ENCODE assay signal across 9 cellular contexts in the genomic region with DNA sequence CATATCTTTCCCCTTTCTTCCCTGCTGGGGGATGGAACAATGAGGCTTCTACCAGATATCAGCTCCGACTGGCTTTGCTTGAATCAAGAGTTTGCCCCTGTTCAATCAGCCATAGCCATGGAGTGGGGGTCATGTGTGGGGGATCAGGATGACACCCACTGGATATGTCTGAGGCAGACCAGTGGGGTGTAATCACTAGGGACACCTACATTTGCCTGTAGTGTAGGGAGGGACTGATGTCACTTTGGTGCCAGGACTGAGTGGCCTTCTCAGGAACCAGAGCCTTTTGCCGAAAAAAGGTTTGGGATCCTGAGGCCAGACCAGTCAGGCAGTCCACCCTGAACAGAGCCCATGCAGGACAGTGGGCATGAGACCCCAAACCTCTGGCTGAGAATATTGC. TPM values are rescaled to one million over a fixed set of nuclear protein-coding genes. Genes with fewer than 3 reads are reported as not detected.
A peak's percentile ranks its signal among the peaks of the same experiment; 100 is the strongest.
DNase-seq lines count a peak whose midpoint lies in the region; ATAC-seq and TF ChIP-seq lines count a peak whose summit lies in the region.
"Had no signal": no experiment of that assay in that cellular context is flagged by ENCODE, and none has a peak within 500 bp of the region (broad histone marks: within the 10 kb centered on the region; RNA-seq: fewer than 3 reads in every experiment).

No MANE protein-coding gene starts in this region.

- no peak for ATAC-seq in activated naive CD4-positive, alpha-beta T cell treated with anti-CD3 and anti-CD28 coated beads, Interleukin-2, amount 50 U/mL, for 72 hours
- ATAC-seq in GM21381 (IDR thresholded peaks at IDR 0.05; ENCODE audit: unreplicated experiment) (no peak), HG03135 (IDR thresholded peaks at IDR 0.05; ENCODE audit: unreplicated experiment) (no peak)

- H3K27ac Mint-ChIP-seq in activated CD4-positive, alpha-beta T cell treated with anti-CD3 and anti-CD28 coated beads, Interleukin-2, amount 10 ng/mL, durations not matched to agents 24 days and 14 days = peak overlapping the region; percentile 41
- peak overlapping the region; percentile 98 to 100 for H3K27ac Mint-ChIP-seq in activated naive CD4-positive, alpha-beta T cell treated with anti-CD3 and anti-CD28 coated beads, Interleukin-2, amount 50 U/mL, for 72 hours

- TF ChIP-seq CTCF in stomach (IDR thresholded peaks at IDR 0.05) = no peak

- no peaks in the 10 kb centered on the region for H3K4me1 ChIP-seq in iPS-20b (ENCODE audit: insufficient read depth, low read length)
- peaks cover 11 to 27% (median 21%) of the 10 kb centered on the region in 4 donors for H3K4me1 ChIP-seq in stomach

- H3K4me3 ChIP-seq in iPS-20b (ENCODE audit: low read length) (peak overlapping the region; percentile 91), stomach (peak overlapping the region; percentile 73 to 94 (median 86))

- H3K27ac ChIP-seq in iPS-20b (ENCODE audit: low read length) (no peak overlapping the region), stomach (peak overlapping the region in 1 of 5 donors; percentile 87)

- 48 to 75% (median 61%) methylated on average over 2 of the region's 2 CpGs for WGBS in stomach, 5 donors

- peaks cover 9% of the 10 kb centered on the region for H3K4me1 Mint-ChIP-seq in activated CD4-positive, alpha-beta T cell treated with anti-CD3 and anti-CD28 coated beads, Interleukin-2, amount 10 ng/mL, durations not matched to agents 24 days and 14 days

- H3K9me3 ChIP-seq in iPS-20b (ENCODE audit: insufficient read depth, low read depth, low read length) (no peaks in the 10 kb centered on the region), stomach (no peaks in the 10 kb centered on the region)

- H3K27me3 ChIP-seq in iPS-20b (ENCODE audit: insufficient read depth, low read length) (no peaks in the 10 kb centered on the region), stomach (no peaks in the 10 kb centered on the region)

- no peak for TF ChIP-seq EP300 in stomach (IDR thresholded peaks at IDR 0.05)

- intact Hi-C loops in activated CD4-positive, alpha-beta T cell treated with anti-CD3 and anti-CD28 coated beads, Interleukin-2, amount 10 ng/mL, durations not matched to agents 24 days and 14 days (cut with micrococcal nuclease) = no loop called here
- intact Hi-C loops in stomach (cut with DNase I; ENCODE audit: low total_unique reads) = no loop called here

- peak overlapping the region; percentile 98 for H3K4me3 Mint-ChIP-seq in activated CD4-positive, alpha-beta T cell treated with anti-CD3 and anti-CD28 coated beads, Interleukin-2, amount 10 ng/mL, durations not matched to agents 24 days and 14 days

- H3K27me3 Mint-ChIP-seq in activated CD4-positive, alpha-beta T cell treated with anti-CD3 and anti-CD28 coated beads, Interleukin-2, amount 10 ng/mL, durations not matched to agents 24 days and 14 days = no peaks in the 10 kb centered on the region

- no peak for TF ChIP-seq POLR2A in stomach (IDR thresholded peaks at IDR 0.05)

- H3K9me3 Mint-ChIP-seq in activated CD4-positive, alpha-beta T cell treated with anti-CD3 and anti-CD28 coated beads, Interleukin-2, amount 10 ng/mL, durations not matched to agents 24 days and 14 days = no peaks in the 10 kb centered on the region
- H3K9me3 Mint-ChIP-seq in activated naive CD4-positive, alpha-beta T cell treated with anti-CD3 and anti-CD28 coated beads, Interleukin-2, amount 50 U/mL, for 72 hours = no peaks in the 10 kb centered on the region

- H3K9ac ChIP-seq in iPS-20b (ENCODE audit: low read depth, low read length) = peak overlapping the region; percentile 92

- peaks cover 22% of the 10 kb centered on the region for H3K36me3 ChIP-seq in iPS-20b (ENCODE audit: insufficient read depth, low read depth, low read length)
- H3K36me3 ChIP-seq in stomach = peaks cover 2 to 24% (median 23%) of the 10 kb centered on the region in 4 donors

- H3K36me3 Mint-ChIP-seq in activated CD4-positive, alpha-beta T cell treated with anti-CD3 and anti-CD28 coated beads, Interleukin-2, amount 10 ng/mL, durations not matched to agents 24 days and 14 days (ENCODE audit: low read depth) = peaks cover 23% of the 10 kb centered on the region
- peaks cover 16 to 28% of the 10 kb centered on the region in 2 donors for H3K36me3 Mint-ChIP-seq in activated naive CD4-positive, alpha-beta T cell treated with anti-CD3 and anti-CD28 coated beads, Interleukin-2, amount 50 U/mL, for 72 hours

- no peak for DNase-seq in activated CD4-positive, alpha-beta T cell treated with anti-CD3 and anti-CD28 coated beads, Interleukin-2, amount 10 ng/mL, durations not matched to agents 24 days and 14 days
- no peak for DNase-seq in activated CD4-positive, alpha-beta T cell treated with anti-CD3 and anti-CD28 coated beads, Interleukin-2, amount 50 U/mL, for 48 hours
- no peak for DNase-seq in activated naive CD4-positive, alpha-beta T cell treated with anti-CD3 and anti-CD28 coated beads, Interleukin-2, amount 50 U/mL, for 72 hours (ENCODE audit: low spot score in 2 of 2)
- DNase-seq in stomach = no peak
- DNase-seq in activated CD8-positive, alpha-beta memory T cell treated with anti-CD3 and anti-CD28 coated beads, Interleukin-2, amount 50 U/mL, for 4 hours = no peak
- DNase-seq: left colon had no signal

RNA-seq across cellular contexts. Expression of a gene that starts 1.0 kb away (rescaled TPM):
- 102 and 103 TPM in 2 replicates for total RNA-seq in activated CD4-positive, alpha-beta T cell treated with anti-CD3 and anti-CD28 coated beads, Interleukin-2, amount 10 ng/mL, durations not matched to agents 24 days and 14 days
- total RNA-seq in activated naive CD4-positive, alpha-beta T cell treated with anti-CD3 and anti-CD28 coated beads, Interleukin-2, amount 50 U/mL, for 72 hours = 10 to 100 TPM; 29.9 to 77.4 TPM
- 10 to 100 TPM; 11.1 to 57.1 (median 36.9) TPM for total RNA-seq in stomach
- polyA plus RNA-seq in stomach = 100 to 1,000 TPM in 1 of 3 donors, 10 to 100 TPM in 2; 58.8 to 105 (median 78.9) TPM

RNA-seq across cellular contexts. Expression of a gene that starts 5.9 kb away (rescaled TPM):
- total RNA-seq in activated CD4-positive, alpha-beta T cell treated with anti-CD3 and anti-CD28 coated beads, Interleukin-2, amount 10 ng/mL, durations not matched to agents 24 days and 14 days = 59.0 and 70.0 TPM in 2 replicates
- 100 to 1,000 TPM in 1 of 2 donors, 10 to 100 TPM in 1; 66.4 to 128 TPM for total RNA-seq in activated naive CD4-positive, alpha-beta T cell treated with anti-CD3 and anti-CD28 coated beads, Interleukin-2, amount 50 U/mL, for 72 hours
- 100 to 1,000 TPM in 1 of 5 donors, 10 to 100 TPM in 3, 1 to 10 TPM in 1; 2.3 to 108 (median 49.1) TPM for total RNA-seq in stomach
- polyA plus RNA-seq in stomach = 10 to 100 TPM; 45.5 to 80.8 (median 55.6) TPM

RNA-seq across cellular contexts. Expression of a gene that starts 28.6 kb away (rescaled TPM):
- total RNA-seq in activated CD4-positive, alpha-beta T cell treated with anti-CD3 and anti-CD28 coated beads, Interleukin-2, amount 10 ng/mL, durations not matched to agents 24 days and 14 days = 1.9 and 2.4 TPM in 2 replicates
- total RNA-seq in activated naive CD4-positive, alpha-beta T cell treated with anti-CD3 and anti-CD28 coated beads, Interleukin-2, amount 50 U/mL, for 72 hours = 1 to 10 TPM in 1 of 2 donors, under 1 TPM in 1; 0.14 to 1.1 TPM
- 10 to 100 TPM in 1 of 5 donors, 1 to 10 TPM in 2, under 1 TPM in 1, not detected in 1; 0.37 to 22.3 (median 7.8) TPM for total RNA-seq in stomach
- polyA plus RNA-seq in stomach = 10 to 100 TPM in 1 of 3 donors, under 1 TPM in 2; 0.46 to 11.2 (median 0.87) TPM

RNA-seq across cellular contexts. Expression of a gene that starts 37.0 kb away (rescaled TPM):
- total RNA-seq in activated CD4-positive, alpha-beta T cell treated with anti-CD3 and anti-CD28 coated beads, Interleukin-2, amount 10 ng/mL, durations not matched to agents 24 days and 14 days = 0.54 and 0.69 TPM in 2 replicates
- 1 to 10 TPM; 2.0 to 4.2 TPM for total RNA-seq in activated naive CD4-positive, alpha-beta T cell treated with anti-CD3 and anti-CD28 coated beads, Interleukin-2, amount 50 U/mL, for 72 hours
- total RNA-seq in stomach = 10 to 100 TPM in 4 of 5 donors, 1 to 10 TPM in 1; 5.3 to 36.6 (median 22.3) TPM
- 10 to 100 TPM in 2 of 3 donors, 1 to 10 TPM in 1; 8.6 to 16.6 (median 12.7) TPM for polyA plus RNA-seq in stomach

RNA-seq across cellular contexts. Expression of a gene that starts 50.7 kb away (rescaled TPM):
- total RNA-seq in activated CD4-positive, alpha-beta T cell treated with anti-CD3 and anti-CD28 coated beads, Interleukin-2, amount 10 ng/mL, durations not matched to agents 24 days and 14 days = 24.8 and 26.0 TPM in 2 replicates
- 10 to 100 TPM; 18.8 to 24.2 TPM for total RNA-seq in activated naive CD4-positive, alpha-beta T cell treated with anti-CD3 and anti-CD28 coated beads, Interleukin-2, amount 50 U/mL, for 72 hours
- total RNA-seq in stomach = 10 to 100 TPM in 4 of 5 donors, not detected in 1; 17.4 to 24.0 (median 19.6) TPM
- 1 to 10 TPM; 6.0 to 7.5 (median 7.3) TPM for polyA plus RNA-seq in stomach
